ENCODE assay signal across 1 cellular context in the genomic region with DNA sequence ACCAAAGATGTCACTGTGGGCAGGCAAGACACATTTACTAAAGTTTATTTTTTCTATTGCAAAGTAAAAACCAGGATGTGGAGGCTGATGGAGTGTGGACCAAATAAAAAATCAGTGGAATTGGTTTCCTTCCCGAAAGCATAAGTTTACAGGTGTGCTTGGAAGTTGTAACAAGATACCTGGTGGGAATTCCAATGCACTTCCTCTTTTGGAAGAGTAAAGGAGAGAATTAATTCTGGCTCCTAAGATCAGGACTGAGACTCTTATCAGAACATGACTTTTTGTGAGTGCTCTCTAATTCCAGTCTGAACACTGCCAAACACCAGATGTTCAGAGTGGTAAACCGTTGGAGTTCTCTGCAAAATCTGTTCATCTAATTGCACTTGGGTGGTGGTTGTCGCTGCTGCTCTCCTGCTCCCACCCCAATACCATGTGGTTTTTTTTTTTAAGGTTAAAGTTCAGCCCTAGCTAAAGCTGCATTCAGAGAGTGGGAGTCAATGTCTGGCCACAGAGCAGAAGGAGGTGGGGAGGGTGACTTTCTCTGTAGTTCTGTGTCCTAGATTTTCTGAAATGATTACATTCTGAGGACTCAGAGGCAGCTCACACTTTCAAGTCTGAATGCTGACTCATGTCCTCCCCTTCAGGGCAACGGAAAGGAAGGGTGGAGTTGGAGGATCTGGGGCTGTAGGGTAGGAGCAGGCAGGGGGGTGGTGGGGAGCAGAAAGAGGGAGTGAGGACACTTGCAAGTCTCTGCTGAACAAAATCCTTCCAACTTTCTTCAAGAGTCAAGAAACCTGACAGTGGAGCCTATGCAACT.
TF ChIP-seq lines count a peak whose summit lies in the region.

No MANE protein-coding gene starts in this region.

TF ChIP-seq in K562, 482 proteins besides CTCF, POLR2A, EP300 and RAD21 (continued from another document and continues in another):
- TF ChIP-seq NCOA2 (IDR thresholded peaks at IDR 0.05; ENCODE audit: partially characterized antibody in 2 of 2) (no peak), THRAP3 (IDR thresholded peaks at IDR 0.05; ENCODE audit: borderline replicate concordance) (no peak), FOXA1 (IDR thresholded peaks at IDR 0.05; ENCODE audit: borderline replicate concordance) (no peak), MAZ (CRISPR knock-in tag; conservative IDR thresholded peaks at IDR 0.05 in 1 of 2, IDR thresholded peaks at IDR 0.05 in 1 of 2) (peak; percentile 61 to 89), RBFOX2 (IDR thresholded peaks at IDR 0.05; ENCODE audit: low read depth, low read length) (no peak), KAT8 (IDR thresholded peaks at IDR 0.05; ENCODE audit: low read depth) (no peak), ILF3 (IDR thresholded peaks at IDR 0.05; ENCODE audit: borderline replicate concordance) (no peak), SMAD2 (IDR thresholded peaks at IDR 0.05; ENCODE audit: low read depth, low read length) (no peak), NFE2 (IDR thresholded peaks at IDR 0.05; ENCODE audit: low read depth) (peak; percentile 99), ZNF436 (CRISPR knock-in tag; IDR thresholded peaks at IDR 0.05) (no peak), RHOXF2B (CRISPR knock-in tag; conservative IDR thresholded peaks at IDR 0.05) (no peak), MYBL2 (IDR thresholded peaks at IDR 0.05; ENCODE audit: low read depth) (peak; percentile 48), MYBL2 (CRISPR knock-in tag; IDR thresholded peaks at IDR 0.05; ENCODE audit: borderline replicate concordance) (no peak), ZKSCAN3 (CRISPR knock-in tag; IDR thresholded peaks at IDR 0.05) (no peak), NCOA4 (IDR thresholded peaks at IDR 0.05; ENCODE audit: partially characterized antibody) (no peak), PYGO2 (tag; IDR thresholded peaks at IDR 0.05) (0 out of 2 replicates have a peak, but pooled peaks have one; percentile 38), RFX7 (CRISPR knock-in tag; IDR thresholded peaks at IDR 0.05) (no peak), ESRRA (IDR thresholded peaks at IDR 0.05; ENCODE audit: borderline replicate concordance, low read depth) (peak; percentile 72; the same call in 1 of the 2 replicates), SETDB1 (IDR thresholded peaks at IDR 0.05; ENCODE audit: low read length) (no peak), ZNF263 (CRISPR knock-in tag; IDR thresholded peaks at IDR 0.05; ENCODE audit: borderline replicate concordance) (no peak; the same call in 1 of the 2 replicates), CAMTA2 (CRISPR knock-in tag; conservative IDR thresholded peaks at IDR 0.05) (no peak), SIN3A (IDR thresholded peaks at IDR 0.05; ENCODE audit: borderline replicate concordance in 2 of 2, control insufficient read depth in 1 of 2, low read depth in 2 of 2, low read length in 2 of 2) (no peak), ZSCAN32 (CRISPR knock-in tag; IDR thresholded peaks at IDR 0.05) (no peak), HEY1 (CRISPR knock-in tag; IDR thresholded peaks at IDR 0.05; ENCODE audit: borderline replicate concordance) (no peak), FOXK1 (CRISPR knock-in tag; IDR thresholded peaks at IDR 0.05; ENCODE audit: borderline replicate concordance) (no peak), SREBF1 (IDR thresholded peaks at IDR 0.05; ENCODE audit: borderline replicate concordance, low read depth, low read length) (no peak), BRCA1 (IDR thresholded peaks at IDR 0.05) (no peak), BRCA1 (CRISPR knock-in tag; IDR thresholded peaks at IDR 0.05) (no peak), MEIS2 (IDR thresholded peaks at IDR 0.05; ENCODE audit: partially characterized antibody) (peak; percentile 36), MCM2 (IDR thresholded peaks at IDR 0.05; ENCODE audit: low read depth) (no peak), ZNF780A (CRISPR knock-in tag; IDR thresholded peaks at IDR 0.05) (no peak), TFAM (CRISPR knock-in tag; conservative IDR thresholded peaks at IDR 0.05) (no peak), NEUROD1 (IDR thresholded peaks at IDR 0.05; ENCODE audit: borderline replicate concordance, low read depth, low read length, partially characterized antibody) (peak; percentile 74)
- TF ChIP-seq, protein P1, sequence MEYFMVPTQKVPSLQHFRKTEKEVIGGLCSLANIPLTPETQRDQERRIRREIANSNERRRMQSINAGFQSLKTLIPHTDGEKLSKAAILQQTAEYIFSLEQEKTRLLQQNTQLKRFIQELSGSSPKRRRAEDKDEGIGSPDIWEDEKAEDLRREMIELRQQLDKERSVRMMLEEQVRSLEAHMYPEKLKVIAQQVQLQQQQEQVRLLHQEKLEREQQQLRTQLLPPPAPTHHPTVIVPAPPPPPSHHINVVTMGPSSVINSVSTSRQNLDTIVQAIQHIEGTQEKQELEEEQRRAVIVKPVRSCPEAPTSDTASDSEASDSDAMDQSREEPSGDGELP (CRISPR knock-in tag; IDR thresholded peaks at IDR 0.05; ENCODE audit: borderline replicate concordance): 0 out of 2 replicates have a peak, but pooled peaks have one; percentile 6
- TF ChIP-seq, protein P2, sequence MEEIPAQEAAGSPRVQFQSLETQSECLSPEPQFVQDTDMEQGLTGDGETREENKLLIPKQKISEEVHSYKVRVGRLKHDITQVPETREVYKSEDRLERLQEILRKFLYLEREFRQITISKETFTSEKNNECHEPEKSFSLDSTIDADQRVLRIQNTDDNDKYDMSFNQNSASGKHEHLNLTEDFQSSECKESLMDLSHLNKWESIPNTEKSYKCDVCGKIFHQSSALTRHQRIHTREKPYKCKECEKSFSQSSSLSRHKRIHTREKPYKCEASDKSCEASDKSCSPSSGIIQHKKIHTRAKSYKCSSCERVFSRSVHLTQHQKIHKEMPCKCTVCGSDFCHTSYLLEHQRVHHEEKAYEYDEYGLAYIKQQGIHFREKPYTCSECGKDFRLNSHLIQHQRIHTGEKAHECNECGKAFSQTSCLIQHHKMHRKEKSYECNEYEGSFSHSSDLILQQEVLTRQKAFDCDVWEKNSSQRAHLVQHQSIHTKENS (CRISPR knock-in tag; IDR thresholded peaks at IDR 0.05): no peak
- TF ChIP-seq, protein P3, sequence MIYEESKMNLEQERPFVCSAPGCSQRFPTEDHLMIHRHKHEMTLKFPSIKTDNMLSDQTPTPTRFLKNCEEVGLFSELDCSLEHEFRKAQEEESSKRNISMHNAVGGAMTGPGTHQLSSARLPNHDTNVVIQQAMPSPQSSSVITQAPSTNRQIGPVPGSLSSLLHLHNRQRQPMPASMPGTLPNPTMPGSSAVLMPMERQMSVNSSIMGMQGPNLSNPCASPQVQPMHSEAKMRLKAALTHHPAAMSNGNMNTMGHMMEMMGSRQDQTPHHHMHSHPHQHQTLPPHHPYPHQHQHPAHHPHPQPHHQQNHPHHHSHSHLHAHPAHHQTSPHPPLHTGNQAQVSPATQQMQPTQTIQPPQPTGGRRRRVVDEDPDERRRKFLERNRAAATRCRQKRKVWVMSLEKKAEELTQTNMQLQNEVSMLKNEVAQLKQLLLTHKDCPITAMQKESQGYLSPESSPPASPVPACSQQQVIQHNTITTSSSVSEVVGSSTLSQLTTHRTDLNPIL (CRISPR knock-in tag; IDR thresholded peaks at IDR 0.05): no peak
- TF ChIP-seq, protein P4, sequence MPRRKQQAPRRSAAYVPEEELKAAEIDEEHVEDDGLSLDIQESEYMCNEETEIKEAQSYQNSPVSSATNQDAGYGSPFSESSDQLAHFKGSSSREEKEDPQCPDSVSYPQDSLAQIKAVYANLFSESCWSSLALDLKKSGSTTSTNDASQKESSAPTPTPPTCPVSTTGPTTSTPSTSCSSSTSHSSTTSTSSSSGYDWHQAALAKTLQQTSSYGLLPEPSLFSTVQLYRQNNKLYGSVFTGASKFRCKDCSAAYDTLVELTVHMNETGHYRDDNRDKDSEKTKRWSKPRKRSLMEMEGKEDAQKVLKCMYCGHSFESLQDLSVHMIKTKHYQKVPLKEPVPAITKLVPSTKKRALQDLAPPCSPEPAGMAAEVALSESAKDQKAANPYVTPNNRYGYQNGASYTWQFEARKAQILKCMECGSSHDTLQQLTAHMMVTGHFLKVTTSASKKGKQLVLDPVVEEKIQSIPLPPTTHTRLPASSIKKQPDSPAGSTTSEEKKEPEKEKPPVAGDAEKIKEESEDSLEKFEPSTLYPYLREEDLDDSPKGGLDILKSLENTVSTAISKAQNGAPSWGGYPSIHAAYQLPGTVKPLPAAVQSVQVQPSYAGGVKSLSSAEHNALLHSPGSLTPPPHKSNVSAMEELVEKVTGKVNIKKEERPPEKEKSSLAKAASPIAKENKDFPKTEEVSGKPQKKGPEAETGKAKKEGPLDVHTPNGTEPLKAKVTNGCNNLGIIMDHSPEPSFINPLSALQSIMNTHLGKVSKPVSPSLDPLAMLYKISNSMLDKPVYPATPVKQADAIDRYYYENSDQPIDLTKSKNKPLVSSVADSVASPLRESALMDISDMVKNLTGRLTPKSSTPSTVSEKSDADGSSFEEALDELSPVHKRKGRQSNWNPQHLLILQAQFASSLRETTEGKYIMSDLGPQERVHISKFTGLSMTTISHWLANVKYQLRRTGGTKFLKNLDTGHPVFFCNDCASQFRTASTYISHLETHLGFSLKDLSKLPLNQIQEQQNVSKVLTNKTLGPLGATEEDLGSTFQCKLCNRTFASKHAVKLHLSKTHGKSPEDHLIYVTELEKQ (CRISPR knock-in tag; IDR thresholded peaks at IDR 0.05): no peak
- TF ChIP-seq, protein P5, sequence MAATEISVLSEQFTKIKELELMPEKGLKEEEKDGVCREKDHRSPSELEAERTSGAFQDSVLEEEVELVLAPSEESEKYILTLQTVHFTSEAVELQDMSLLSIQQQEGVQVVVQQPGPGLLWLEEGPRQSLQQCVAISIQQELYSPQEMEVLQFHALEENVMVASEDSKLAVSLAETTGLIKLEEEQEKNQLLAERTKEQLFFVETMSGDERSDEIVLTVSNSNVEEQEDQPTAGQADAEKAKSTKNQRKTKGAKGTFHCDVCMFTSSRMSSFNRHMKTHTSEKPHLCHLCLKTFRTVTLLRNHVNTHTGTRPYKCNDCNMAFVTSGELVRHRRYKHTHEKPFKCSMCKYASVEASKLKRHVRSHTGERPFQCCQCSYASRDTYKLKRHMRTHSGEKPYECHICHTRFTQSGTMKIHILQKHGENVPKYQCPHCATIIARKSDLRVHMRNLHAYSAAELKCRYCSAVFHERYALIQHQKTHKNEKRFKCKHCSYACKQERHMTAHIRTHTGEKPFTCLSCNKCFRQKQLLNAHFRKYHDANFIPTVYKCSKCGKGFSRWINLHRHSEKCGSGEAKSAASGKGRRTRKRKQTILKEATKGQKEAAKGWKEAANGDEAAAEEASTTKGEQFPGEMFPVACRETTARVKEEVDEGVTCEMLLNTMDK (IDR thresholded peaks at IDR 0.05; ENCODE audit: borderline replicate concordance, insufficient read depth, low read depth, low read length, poor library complexity, severe bottlenecking): no peak
- TF ChIP-seq, protein P6, sequence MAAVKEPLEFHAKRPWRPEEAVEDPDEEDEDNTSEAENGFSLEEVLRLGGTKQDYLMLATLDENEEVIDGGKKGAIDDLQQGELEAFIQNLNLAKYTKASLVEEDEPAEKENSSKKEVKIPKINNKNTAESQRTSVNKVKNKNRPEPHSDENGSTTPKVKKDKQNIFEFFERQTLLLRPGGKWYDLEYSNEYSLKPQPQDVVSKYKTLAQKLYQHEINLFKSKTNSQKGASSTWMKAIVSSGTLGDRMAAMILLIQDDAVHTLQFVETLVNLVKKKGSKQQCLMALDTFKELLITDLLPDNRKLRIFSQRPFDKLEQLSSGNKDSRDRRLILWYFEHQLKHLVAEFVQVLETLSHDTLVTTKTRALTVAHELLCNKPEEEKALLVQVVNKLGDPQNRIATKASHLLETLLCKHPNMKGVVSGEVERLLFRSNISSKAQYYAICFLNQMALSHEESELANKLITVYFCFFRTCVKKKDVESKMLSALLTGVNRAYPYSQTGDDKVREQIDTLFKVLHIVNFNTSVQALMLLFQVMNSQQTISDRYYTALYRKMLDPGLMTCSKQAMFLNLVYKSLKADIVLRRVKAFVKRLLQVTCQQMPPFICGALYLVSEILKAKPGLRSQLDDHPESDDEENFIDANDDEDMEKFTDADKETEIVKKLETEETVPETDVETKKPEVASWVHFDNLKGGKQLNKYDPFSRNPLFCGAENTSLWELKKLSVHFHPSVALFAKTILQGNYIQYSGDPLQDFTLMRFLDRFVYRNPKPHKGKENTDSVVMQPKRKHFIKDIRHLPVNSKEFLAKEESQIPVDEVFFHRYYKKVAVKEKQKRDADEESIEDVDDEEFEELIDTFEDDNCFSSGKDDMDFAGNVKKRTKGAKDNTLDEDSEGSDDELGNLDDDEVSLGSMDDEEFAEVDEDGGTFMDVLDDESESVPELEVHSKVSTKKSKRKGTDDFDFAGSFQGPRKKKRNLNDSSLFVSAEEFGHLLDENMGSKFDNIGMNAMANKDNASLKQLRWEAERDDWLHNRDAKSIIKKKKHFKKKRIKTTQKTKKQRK (IDR thresholded peaks at IDR 0.05; ENCODE audit: borderline replicate concordance, low read depth, low read length): no peak
- TF ChIP-seq, protein P7, sequence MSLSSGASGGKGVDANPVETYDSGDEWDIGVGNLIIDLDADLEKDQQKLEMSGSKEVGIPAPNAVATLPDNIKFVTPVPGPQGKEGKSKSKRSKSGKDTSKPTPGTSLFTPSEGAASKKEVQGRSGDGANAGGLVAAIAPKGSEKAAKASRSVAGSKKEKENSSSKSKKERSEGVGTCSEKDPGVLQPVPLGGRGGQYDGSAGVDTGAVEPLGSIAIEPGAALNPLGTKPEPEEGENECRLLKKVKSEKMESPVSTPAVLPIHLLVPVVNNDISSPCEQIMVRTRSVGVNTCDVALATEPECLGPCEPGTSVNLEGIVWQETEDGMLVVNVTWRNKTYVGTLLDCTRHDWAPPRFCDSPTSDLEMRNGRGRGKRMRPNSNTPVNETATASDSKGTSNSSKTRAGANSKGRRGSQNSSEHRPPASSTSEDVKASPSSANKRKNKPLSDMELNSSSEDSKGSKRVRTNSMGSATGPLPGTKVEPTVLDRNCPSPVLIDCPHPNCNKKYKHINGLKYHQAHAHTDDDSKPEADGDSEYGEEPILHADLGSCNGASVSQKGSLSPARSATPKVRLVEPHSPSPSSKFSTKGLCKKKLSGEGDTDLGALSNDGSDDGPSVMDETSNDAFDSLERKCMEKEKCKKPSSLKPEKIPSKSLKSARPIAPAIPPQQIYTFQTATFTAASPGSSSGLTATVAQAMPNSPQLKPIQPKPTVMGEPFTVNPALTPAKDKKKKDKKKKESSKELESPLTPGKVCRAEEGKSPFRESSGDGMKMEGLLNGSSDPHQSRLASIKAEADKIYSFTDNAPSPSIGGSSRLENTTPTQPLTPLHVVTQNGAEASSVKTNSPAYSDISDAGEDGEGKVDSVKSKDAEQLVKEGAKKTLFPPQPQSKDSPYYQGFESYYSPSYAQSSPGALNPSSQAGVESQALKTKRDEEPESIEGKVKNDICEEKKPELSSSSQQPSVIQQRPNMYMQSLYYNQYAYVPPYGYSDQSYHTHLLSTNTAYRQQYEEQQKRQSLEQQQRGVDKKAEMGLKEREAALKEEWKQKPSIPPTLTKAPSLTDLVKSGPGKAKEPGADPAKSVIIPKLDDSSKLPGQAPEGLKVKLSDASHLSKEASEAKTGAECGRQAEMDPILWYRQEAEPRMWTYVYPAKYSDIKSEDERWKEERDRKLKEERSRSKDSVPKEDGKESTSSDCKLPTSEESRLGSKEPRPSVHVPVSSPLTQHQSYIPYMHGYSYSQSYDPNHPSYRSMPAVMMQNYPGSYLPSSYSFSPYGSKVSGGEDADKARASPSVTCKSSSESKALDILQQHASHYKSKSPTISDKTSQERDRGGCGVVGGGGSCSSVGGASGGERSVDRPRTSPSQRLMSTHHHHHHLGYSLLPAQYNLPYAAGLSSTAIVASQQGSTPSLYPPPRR (CRISPR knock-in tag; IDR thresholded peaks at IDR 0.05; ENCODE audit: borderline replicate concordance): no peak
- TF ChIP-seq, protein P8, sequence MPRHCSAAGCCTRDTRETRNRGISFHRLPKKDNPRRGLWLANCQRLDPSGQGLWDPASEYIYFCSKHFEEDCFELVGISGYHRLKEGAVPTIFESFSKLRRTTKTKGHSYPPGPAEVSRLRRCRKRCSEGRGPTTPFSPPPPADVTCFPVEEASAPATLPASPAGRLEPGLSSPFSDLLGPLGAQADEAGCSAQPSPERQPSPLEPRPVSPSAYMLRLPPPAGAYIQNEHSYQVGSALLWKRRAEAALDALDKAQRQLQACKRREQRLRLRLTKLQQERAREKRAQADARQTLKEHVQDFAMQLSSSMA (CRISPR knock-in tag; IDR thresholded peaks at IDR 0.05): no peak
